8 cellular contexts compared by ENCODE assay signal in genomic region chrX:72306085-72306801, GRCh38. TPM values are rescaled to one million over a fixed set of nuclear protein-coding genes. Genes with fewer than 3 reads are reported as not detected.
A peak's percentile ranks its signal among the peaks of the same experiment; 100 is the strongest.
DNase-seq lines count a peak whose midpoint lies in the region; ATAC-seq lines count a peak whose summit lies in the region.

No MANE protein-coding gene starts in this region.

- no peak overlapping the region for H2BK15ac ChIP-seq in neuronal stem cell (ENCODE audit: low read length)

- H3K27ac ChIP-seq in ACC112 (ENCODE audit: low read depth, low read length) (no peak overlapping the region), ectodermal cell (ENCODE audit: insufficient read depth, low read depth, low read length, poor library complexity, severe bottlenecking) (no peak overlapping the region), neuronal stem cell (replicated peaks; ENCODE audit: low read length) (no peak overlapping the region)

- H4K91ac ChIP-seq in neuronal stem cell (ENCODE audit: low read depth, low read length, poor library complexity) = no peak overlapping the region

- H3K36me3 ChIP-seq in ACC112 (ENCODE audit: insufficient read depth, low read length) (no peaks in the 10 kb centered on the region), ectodermal cell (ENCODE audit: control insufficient read depth, insufficient read depth, low read length) (no peaks in the 10 kb centered on the region), neuronal stem cell (replicated peaks in 1 of 2; ENCODE audit: control insufficient read depth in 2 of 2, insufficient read depth in 2 of 2, low read length in 2 of 2) (no peaks in the 10 kb centered on the region)

- H3K9ac ChIP-seq in neuronal stem cell (ENCODE audit: low read depth, low read length, poor library complexity) = no peak overlapping the region

- H3K23ac ChIP-seq in neuronal stem cell (ENCODE audit: low read depth, low read length, poor library complexity) = no peak overlapping the region

- H2BK12ac ChIP-seq in neuronal stem cell (ENCODE audit: low read length) = no peak overlapping the region

- H2AK5ac ChIP-seq in neuronal stem cell (ENCODE audit: low read depth, low read length) = no peak overlapping the region

- no peak overlapping the region for H2BK120ac ChIP-seq in neuronal stem cell (ENCODE audit: low read depth, low read length)

- H3K79me1 ChIP-seq in neuronal stem cell (ENCODE audit: low read depth, low read length) = no peaks in the 10 kb centered on the region

- H3K27me3 ChIP-seq in ACC112 (ENCODE audit: insufficient read depth, low read length) = peaks cover 53% of the 10 kb centered on the region
- peaks cover 76% of the 10 kb centered on the region for H3K27me3 ChIP-seq in ectodermal cell (ENCODE audit: control insufficient read depth, insufficient read depth, low read length, poor library complexity, severe bottlenecking)
- H3K27me3 ChIP-seq in neuronal stem cell (ENCODE audit: control insufficient read depth in 3 of 3, insufficient read depth in 3 of 3, low read depth in 1 of 3, low read length in 3 of 3) = peaks cover 5 to 57% (median 57%) of the 10 kb centered on the region in 3 experiments

- peaks cover 14% of the 10 kb centered on the region for H3K4me1 ChIP-seq in ACC112 (ENCODE audit: control insufficient read depth, insufficient read depth, low read length, unreplicated experiment)
- no peaks in the 10 kb centered on the region for H3K4me1 ChIP-seq in ectodermal cell (ENCODE audit: control insufficient read depth, insufficient read depth, low read length)
- H3K4me1 ChIP-seq in neuronal stem cell (ENCODE audit: control insufficient read depth in 2 of 2, insufficient read depth in 1 of 2, low read depth in 1 of 2, low read length in 2 of 2) = peaks cover 3 to 7% of the 10 kb centered on the region in 2 donors

- no peak overlapping the region for H3K14ac ChIP-seq in neuronal stem cell (ENCODE audit: low read length)

- H3K79me2 ChIP-seq in ACC112 (ENCODE audit: control insufficient read depth, insufficient read depth, low read length, unreplicated experiment) = no peaks in the 10 kb centered on the region

- H3K4me3 ChIP-seq in ACC112 (ENCODE audit: low read depth, low read length) (peak overlapping the region; percentile 68), ectodermal cell (ENCODE audit: insufficient read depth, low read depth, low read length) (peak overlapping the region; percentile 36), neuronal stem cell (ENCODE audit: low read length in 2 of 2) (peak overlapping the region; percentile 61 to 78)

- H3K18ac ChIP-seq in neuronal stem cell (ENCODE audit: low read length) = peak overlapping the region; percentile 64

- H4K8ac ChIP-seq in neuronal stem cell (ENCODE audit: low read depth, low read length) = no peak overlapping the region

- no peaks in the 10 kb centered on the region for H3K9me3 ChIP-seq in ectodermal cell (ENCODE audit: control insufficient read depth, low read length)
- H3K9me3 ChIP-seq in neuronal stem cell (replicated peaks in 1 of 2; ENCODE audit: control insufficient read depth in 2 of 2, insufficient read depth in 1 of 2, low read depth in 1 of 2, low read length in 2 of 2) = no peaks in the 10 kb centered on the region

- 0% methylated on average over 92 of the region's 92 CpGs for WGBS in ectodermal cell, 2 experiments
- no CpG with 5 or more reads among the region's 92 CpGs for WGBS in neuronal stem cell (ENCODE audit: extremely low coverage in 2 of 2, insufficient read length in 2 of 2, insufficient replicate concordance in 1 of 2), 2 donors

- no peak overlapping the region for H3K4ac ChIP-seq in neuronal stem cell (ENCODE audit: low read length)

- DNase-seq in NCI-H82 treated with DMSO at 0.1 percent for 48 hours (lab: John Stamatoyannopoulos, UW; ENCODE audit: unreplicated experiment) = peak; percentile 1
- DNase-seq in neuronal stem cell (ENCODE audit: low spot score) = no peak
- no peak for DNase-seq in NCI-H187 (lab: John Stamatoyannopoulos, UW)
- no peak for DNase-seq in epidermal melanocyte (ENCODE audit: insufficient read length, low spot score)
- no peak for DNase-seq in 8988T

- H2AFZ ChIP-seq in ACC112 (ENCODE audit: low read length, unreplicated experiment) = peak overlapping the region; percentile 25
- peak overlapping the region; percentile 95 for H2AFZ ChIP-seq in neuronal stem cell (ENCODE audit: low read length)

- H3K4me2 ChIP-seq in neuronal stem cell (ENCODE audit: insufficient read depth, low read length, poor library complexity, severe bottlenecking) = peak overlapping the region; percentile 86

- no peak overlapping the region for H2BK5ac ChIP-seq in neuronal stem cell (ENCODE audit: low read length)

- peak; percentile 9 for ATAC-seq in GM18909 (IDR thresholded peaks at IDR 0.05; ENCODE audit: poor library complexity, unreplicated experiment)

RNA-seq across cellular contexts. Expression of gene CITED1, which starts 0.5 kb away (rescaled TPM):
- 2.4 TPM for polyA plus RNA-seq in ectodermal cell (2013, experiment 1 of 4)
- polyA plus RNA-seq in ectodermal cell (2013, experiment 2 of 4) = 3.7 TPM
- 3.5 TPM for polyA plus RNA-seq in ectodermal cell (2013, experiment 3 of 4)
- 5.2 TPM for polyA plus RNA-seq in ectodermal cell (2013, experiment 4 of 4)
- polyA plus RNA-seq in neuronal stem cell (2013, experiment 1 of 2) = 4.0 TPM
- polyA plus RNA-seq in neuronal stem cell (2013, experiment 2 of 2) = 3.6 TPM

RNA-seq across cellular contexts. Expression of gene RPS4X, which starts 29.2 kb away (rescaled TPM):
- polyA plus RNA-seq in ectodermal cell (2013, experiment 1 of 4) = 1,105 TPM
- 1,161 TPM for polyA plus RNA-seq in ectodermal cell (2013, experiment 2 of 4)
- 1,039 TPM for polyA plus RNA-seq in ectodermal cell (2013, experiment 3 of 4)
- polyA plus RNA-seq in ectodermal cell (2013, experiment 4 of 4) = 1,221 TPM
- 1,442 TPM for polyA plus RNA-seq in neuronal stem cell (2013, experiment 1 of 2)
- 1,420 TPM for polyA plus RNA-seq in neuronal stem cell (2013, experiment 2 of 2)
